Comparison of ENCODE assay signal across 17 cellular contexts in the genomic region with DNA sequence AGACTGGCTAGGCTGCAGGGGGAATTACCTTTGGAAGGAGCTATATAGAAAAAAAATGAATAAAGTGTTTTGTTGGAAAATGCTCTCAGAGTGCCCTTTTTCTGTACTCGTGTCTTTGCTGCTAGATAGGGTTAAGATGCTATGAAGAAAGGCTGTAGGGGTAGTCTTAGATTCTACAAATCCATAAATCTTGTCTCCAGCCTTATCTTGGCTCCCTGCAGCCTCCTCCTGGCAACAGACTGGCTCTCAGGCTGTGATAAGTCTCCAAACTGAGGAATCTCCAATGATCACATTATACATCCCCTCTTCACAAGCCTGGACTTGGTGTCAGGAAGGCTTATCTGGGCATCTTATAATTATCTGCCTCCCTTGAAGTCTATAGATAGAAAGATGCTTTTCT. TPM values are rescaled to one million over a fixed set of nuclear protein-coding genes. Genes with fewer than 3 reads are reported as not detected.
DNase-seq lines count a peak whose midpoint lies in the region; TF ChIP-seq lines count a peak whose summit lies in the region.
"Had no signal": no experiment of that assay in that cellular context is flagged by ENCODE, and none has a peak within 500 bp of the region (broad histone marks: within the 10 kb centered on the region; RNA-seq: fewer than 3 reads in every experiment).

No MANE protein-coding gene starts in this region.

- H3K4me1 Mint-ChIP-seq in activated T-cell treated with anti-CD3 and anti-CD28 coated beads, Interleukin-2, amount 50 U/mL, for 24 hours (ENCODE audit: low read depth), result no peaks in the 10 kb centered on the region
- no peaks in the 10 kb centered on the region for H3K4me1 Mint-ChIP-seq in endothelial cell (ENCODE audit: unreplicated experiment)
- H3K4me1 Mint-ChIP-seq in mesothelial cell of epicardium, result peaks cover 12% of the 10 kb centered on the region
- H3K4me1 Mint-ChIP-seq: CD14-positive monocyte had no signal

- H3K27me3 Mint-ChIP-seq in activated T-cell treated with anti-CD3 and anti-CD28 coated beads, Interleukin-2, amount 50 U/mL, for 24 hours, result no peaks in the 10 kb centered on the region
- H3K27me3 Mint-ChIP-seq in endothelial cell (ENCODE audit: unreplicated experiment) (peaks cover 4% of the 10 kb centered on the region), mesothelial cell of epicardium (ENCODE audit: low read depth) (no peaks in the 10 kb centered on the region)
- H3K27me3 Mint-ChIP-seq: CD4-positive, alpha-beta memory T cell; CD4-positive, CD25-positive, alpha-beta regulatory T cell; CD8-positive, alpha-beta memory T cell had no signal

- no peak for DNase-seq in activated T-cell treated with anti-CD3 and anti-CD28 coated beads, Interleukin-2, amount 50 U/mL, for 24 hours
- no peak for DNase-seq in activated T-cell treated with anti-CD3 and anti-CD28 coated beads, Interleukin-2, amount 50 U/mL, for 48 hours
- DNase-seq in endothelial cell (ENCODE audit: low spot score) (no peak), DMS 273 (lab: John Stamatoyannopoulos, UW; ENCODE audit: unreplicated experiment) (no peak), mesothelial cell of epicardium (ENCODE audit: low spot score in 2 of 2, unreplicated experiment in 2 of 2) (no peak)
- DNase-seq: ACHN; BE2C; C1 segment of cervical spinal cord; CD4-positive, alpha-beta memory T cell; CD4-positive, CD25-positive, alpha-beta regulatory T cell; CD8-positive, alpha-beta memory T cell; COR-L47; DMS79 treated with DMSO at 0.1 percent for 48 hours; GF-D8 had no signal

- no peaks in the 10 kb centered on the region for H3K9me3 Mint-ChIP-seq in activated T-cell treated with anti-CD3 and anti-CD28 coated beads, Interleukin-2, amount 50 U/mL, for 24 hours
- H3K9me3 Mint-ChIP-seq in endothelial cell (ENCODE audit: unreplicated experiment), result no peaks in the 10 kb centered on the region
- H3K9me3 Mint-ChIP-seq in mesothelial cell of epicardium, result no peaks in the 10 kb centered on the region
- H3K9me3 Mint-ChIP-seq: CD14-positive monocyte; CD4-positive, CD25-positive, alpha-beta regulatory T cell; CD8-positive, alpha-beta memory T cell had no signal

- peak overlapping the region; percentile 20 for H3K27ac Mint-ChIP-seq in activated T-cell treated with anti-CD3 and anti-CD28 coated beads, Interleukin-2, amount 50 U/mL, for 24 hours
- H3K27ac Mint-ChIP-seq in endothelial cell (ENCODE audit: unreplicated experiment) (no peak overlapping the region), mesothelial cell of epicardium (no peak overlapping the region)

- no peak for TF ChIP-seq CTCF in endothelial cell (IDR thresholded peaks at IDR 0.05; ENCODE audit: unreplicated experiment)
- TF ChIP-seq CTCF in mesothelial cell of epicardium (IDR thresholded peaks at IDR 0.05; ENCODE audit: unreplicated experiment), result no peak

- no peak overlapping the region for H3K4me3 Mint-ChIP-seq in activated T-cell treated with anti-CD3 and anti-CD28 coated beads, Interleukin-2, amount 50 U/mL, for 24 hours
- peak overlapping the region; percentile 25 for H3K4me3 Mint-ChIP-seq in endothelial cell (ENCODE audit: unreplicated experiment)
- no peak overlapping the region for H3K4me3 Mint-ChIP-seq in mesothelial cell of epicardium
- H3K4me3 Mint-ChIP-seq: CD14-positive monocyte; CD4-positive, alpha-beta memory T cell; CD4-positive, CD25-positive, alpha-beta regulatory T cell; CD8-positive, alpha-beta memory T cell had no signal

- H3K36me3 Mint-ChIP-seq in activated T-cell treated with anti-CD3 and anti-CD28 coated beads, Interleukin-2, amount 50 U/mL, for 24 hours (ENCODE audit: low read depth), result peaks cover 86% of the 10 kb centered on the region
- H3K36me3 Mint-ChIP-seq in endothelial cell (ENCODE audit: low read depth, unreplicated experiment), result peaks cover 17% of the 10 kb centered on the region
- peaks cover 31% of the 10 kb centered on the region for H3K36me3 Mint-ChIP-seq in mesothelial cell of epicardium

RNA-seq across cellular contexts. Expression of a gene that starts 9.3 kb away (rescaled TPM):
- total RNA-seq in endothelial cell (ENCODE audit: unreplicated experiment) (32.4 TPM), mesothelial cell of epicardium (88.7 to 91.3 TPM (median 91.1 TPM) in 3 replicates)

RNA-seq across cellular contexts. Expression of a gene that starts 14.5 kb away (rescaled TPM):
- total RNA-seq in endothelial cell (ENCODE audit: unreplicated experiment) (not detected), mesothelial cell of epicardium (not detected in 3 replicates)
- total RNA-seq: A172; A673; CD4-positive, alpha-beta memory T cell; CD4-positive, CD25-positive, alpha-beta regulatory T cell; CD8-positive, alpha-beta memory T cell had no signal

RNA-seq across cellular contexts. Expression of a gene that starts 14.7 kb away (rescaled TPM):
- total RNA-seq in endothelial cell (ENCODE audit: unreplicated experiment) (191 TPM), mesothelial cell of epicardium (88.9 to 95.9 TPM (median 94.6 TPM) in 3 replicates)

RNA-seq across cellular contexts. Expression of a gene that starts 20.1 kb away (rescaled TPM):
- total RNA-seq in endothelial cell (ENCODE audit: unreplicated experiment) (22.4 TPM), mesothelial cell of epicardium (21.9 to 24.3 TPM (median 23.7 TPM) in 3 replicates)
